ENCODE assay signal across 26 cellular contexts in genomic region chr2:180505203-180505602, GRCh38.
DNase-seq lines count a peak whose midpoint lies in the region; ATAC-seq and TF ChIP-seq lines count a peak whose summit lies in the region.
"Had no signal": no experiment of that assay in that cellular context is flagged by ENCODE, and none has a peak within 500 bp of the region (broad histone marks: within the 10 kb centered on the region; RNA-seq: fewer than 3 reads in every experiment).

No MANE protein-coding gene starts in this region.

- TF ChIP-seq CTCF in MCF 10A (IDR thresholded peaks at IDR 0.05; ENCODE audit: unreplicated experiment) (no peak), breast epithelium (IDR thresholded peaks at IDR 0.05) (no peak), adrenal gland (IDR thresholded peaks at IDR 0.05) (no peak)

- H3K4me1 Mint-ChIP-seq in MCF 10A (ENCODE audit: insufficient read depth, unreplicated experiment): no peaks in the 10 kb centered on the region
- H3K4me1 Mint-ChIP-seq: activated naive CD8-positive, alpha-beta T cell treated with anti-CD3 and anti-CD28 coated beads for 36 hours; activated T-helper 17 cell treated with anti-CD3 and anti-CD28 coated beads, Interleukin-2, amount 50 U/mL, for 72 hours; neural crest cell; stimulated activated memory B cell treated with anti-CD40 and anti-IgM and Interleukin-4, amounts not matched to agents 10 μg/mL and 1 μg/mL and 100 μg/mL, for 72 hours had no signal

- TF ChIP-seq POLR2A in breast epithelium (IDR thresholded peaks at IDR 0.05) (no peak), adrenal gland (IDR thresholded peaks at IDR 0.05) (no peak)

- intact Hi-C loops in MCF 10A (cut with micrococcal nuclease): no loop called here
- intact Hi-C loops in breast epithelium (cut with DNase I; ENCODE audit: low total_unique reads): no loop called here
- intact Hi-C loops in adrenal gland (cut with DNase I): no loop called here

- no peak for ATAC-seq in GM18870 (IDR thresholded peaks at IDR 0.05; ENCODE audit: unreplicated experiment)
- ATAC-seq: activated T-helper 17 cell treated with anti-CD3 and anti-CD28 coated beads, Interleukin-2, amount 50 U/mL, for 72 hours; stimulated activated memory B cell treated with anti-CD40 and anti-IgM and Interleukin-4, amounts not matched to agents 10 μg/mL and 1 μg/mL and 100 μg/mL, for 72 hours; WTC11 had no signal

- H3K27ac Mint-ChIP-seq in MCF 10A (ENCODE audit: low read depth, unreplicated experiment): no peak overlapping the region
- H3K27ac Mint-ChIP-seq: activated naive CD8-positive, alpha-beta T cell treated with anti-CD3 and anti-CD28 coated beads for 36 hours; activated T-helper 17 cell treated with anti-CD3 and anti-CD28 coated beads, Interleukin-2, amount 50 U/mL, for 72 hours; progenitor cell of endocrine pancreas; stimulated activated memory B cell treated with anti-CD40 and anti-IgM and Interleukin-4, amounts not matched to agents 10 μg/mL and 1 μg/mL and 100 μg/mL, for 72 hours; WTC11 had no signal

- CTCF ChIA-PET in MCF 10A (lab: Yijun Ruan, JAX): interaction anchor here (0.6 kb wide), 1 partner anchor 31 kb away, joined by 3 read pairs; no protein-coding TSS in a partner anchor

- H3K9me3 ChIP-seq in breast epithelium (no peaks in the 10 kb centered on the region), adrenal gland (replicated peaks in 1 of 3) (peaks cover 0 to 4% (median 0%) of the 10 kb centered on the region in 3 donors)
- H3K9me3 ChIP-seq: colonic mucosa, testis had no signal

- DNase-seq in MCF 10A (ENCODE audit: unreplicated experiment): peak; percentile 7
- no peak for DNase-seq in breast epithelium (ENCODE audit: low spot score in 2 of 2)
- DNase-seq in amniotic epithelial cell (ENCODE audit: low read depth): peak; percentile 24
- DNase-seq in glomerular visceral epithelial cell (ENCODE audit: extremely low spot score): peak; percentile 18
- DNase-seq in NCI-H1930 (lab: John Stamatoyannopoulos, UW): no peak
- DNase-seq in effector CD4-positive, alpha-beta T cell: no peak
- no peak for DNase-seq in adrenal gland
- DNase-seq: activated CD8-positive, alpha-beta memory T cell treated with anti-CD3 and anti-CD28 coated beads, Interleukin-2, amount 50 U/mL, for 4 hours; activated naive CD8-positive, alpha-beta T cell treated with anti-CD3 and anti-CD28 coated beads for 36 hours; brain microvascular endothelial cell; colonic mucosa; DMS79; kidney; NCI-H1417 treated with DMSO at 0.1 percent for 48 hours; NCI-H524; T-helper 9 cell; testis had no signal

- H3K9me3 Mint-ChIP-seq in MCF 10A (ENCODE audit: unreplicated experiment): no peaks in the 10 kb centered on the region
- H3K9me3 Mint-ChIP-seq: activated naive CD8-positive, alpha-beta T cell treated with anti-CD3 and anti-CD28 coated beads for 36 hours; activated T-helper 17 cell treated with anti-CD3 and anti-CD28 coated beads, Interleukin-2, amount 50 U/mL, for 72 hours; stimulated activated memory B cell treated with anti-CD40 and anti-IgM and Interleukin-4, amounts not matched to agents 10 μg/mL and 1 μg/mL and 100 μg/mL, for 72 hours; WTC11 had no signal

- H3K36me3 ChIP-seq in breast epithelium (no peaks in the 10 kb centered on the region), adrenal gland (replicated peaks in 1 of 2) (no peaks in the 10 kb centered on the region)
- H3K36me3 ChIP-seq: brain microvascular endothelial cell, colonic mucosa had no signal

- H3K36me3 Mint-ChIP-seq in MCF 10A (ENCODE audit: insufficient read depth, unreplicated experiment): no peaks in the 10 kb centered on the region
- H3K36me3 Mint-ChIP-seq: activated naive CD8-positive, alpha-beta T cell treated with anti-CD3 and anti-CD28 coated beads for 36 hours; stimulated activated memory B cell treated with anti-CD40 and anti-IgM and Interleukin-4, amounts not matched to agents 10 μg/mL and 1 μg/mL and 100 μg/mL, for 72 hours; WTC11 had no signal

- H3K4me1 ChIP-seq in breast epithelium (no peaks in the 10 kb centered on the region), adrenal gland (replicated peaks in 1 of 2) (no peaks in the 10 kb centered on the region)
- H3K4me1 ChIP-seq: colonic mucosa, testis had no signal

- H3K27me3 Mint-ChIP-seq in MCF 10A (ENCODE audit: insufficient read depth, unreplicated experiment): no peaks in the 10 kb centered on the region
- H3K27me3 Mint-ChIP-seq: progenitor cell of endocrine pancreas; stimulated activated memory B cell treated with anti-CD40 and anti-IgM and Interleukin-4, amounts not matched to agents 10 μg/mL and 1 μg/mL and 100 μg/mL, for 72 hours had no signal

- H3K27me3 ChIP-seq in breast epithelium (no peaks in the 10 kb centered on the region), adrenal gland (no peaks in the 10 kb centered on the region)
- H3K27me3 ChIP-seq: brain microvascular endothelial cell, colonic mucosa, hepatocyte, testis had no signal

- BruUV-seq in MCF 10A (replicated peaks; lab: Mats Ljungman, UMichigan): no TSS peak

- H3K27ac ChIP-seq in breast epithelium (no peak overlapping the region), adrenal gland (no peak overlapping the region)
- H3K27ac ChIP-seq: 22Rv1, brain microvascular endothelial cell, colonic mucosa, hepatocyte, testis had no signal

- H3K4me3 ChIP-seq in breast epithelium (no peak overlapping the region), adrenal gland (no peak overlapping the region)
- H3K4me3 ChIP-seq: colonic mucosa, hepatocyte, lung, testis had no signal

- 47 to 58% (median 54%) methylated on average over 1 of the region's 1 CpG for WGBS in adrenal gland, 4 donors

- no peak overlapping the region for H3K4me3 Mint-ChIP-seq in MCF 10A (ENCODE audit: unreplicated experiment)
- H3K4me3 Mint-ChIP-seq: activated naive CD8-positive, alpha-beta T cell treated with anti-CD3 and anti-CD28 coated beads for 36 hours; activated T-helper 17 cell treated with anti-CD3 and anti-CD28 coated beads, Interleukin-2, amount 50 U/mL, for 72 hours; neural crest cell; stimulated activated memory B cell treated with anti-CD40 and anti-IgM and Interleukin-4, amounts not matched to agents 10 μg/mL and 1 μg/mL and 100 μg/mL, for 72 hours; WTC11 had no signal

- POLR2A ChIA-PET in MCF 10A (lab: Yijun Ruan, JAX): no interaction called here

Comparison
In these comparisons a context has a peak if more than half of its experiments do, and no peak if none do; other contexts are left out.
1. DNase-seq: peak in MCF 10A (single experiment), amniotic epithelial cell (single experiment) and glomerular visceral epithelial cell (single experiment); none in breast epithelium (0 of 2), NCI-H1930 (0 of 2), effector CD4-positive, alpha-beta T cell (single experiment) and adrenal gland (0 of 7).